Comparison of ENCODE assay signal across 11 cellular contexts in the genomic region with DNA sequence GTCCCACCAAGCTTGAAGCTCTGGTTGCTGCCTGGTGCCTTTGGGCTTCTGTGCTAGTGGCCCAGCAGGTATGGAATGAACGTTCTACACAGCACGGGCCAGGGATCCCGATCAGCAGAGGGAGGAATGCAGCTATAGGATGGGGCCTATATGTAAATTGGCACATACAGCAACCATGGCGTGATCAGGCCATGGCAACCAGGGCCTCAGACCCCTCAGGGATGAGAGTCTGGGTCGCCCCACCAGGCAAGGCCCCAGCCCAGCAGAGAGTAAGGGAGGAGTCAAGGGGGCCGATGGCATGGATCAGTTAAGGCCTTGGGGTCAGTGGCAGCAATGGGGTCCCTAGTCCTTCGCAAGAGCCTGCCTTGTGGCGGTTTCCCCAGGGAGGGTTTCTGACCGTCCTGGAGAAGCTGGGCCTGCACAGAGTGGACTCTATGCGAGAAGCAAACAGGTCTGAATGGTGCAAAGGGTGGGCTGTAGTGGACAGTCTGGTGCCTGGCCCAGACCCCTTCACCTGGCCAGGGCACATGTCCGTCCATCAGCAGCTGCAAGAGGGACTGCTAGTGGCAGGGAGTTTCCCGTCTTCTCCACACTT.
DNase-seq lines count a peak whose midpoint lies in the region; ATAC-seq, FAIRE-seq and TF ChIP-seq lines count a peak whose summit lies in the region.
"Had no signal": no experiment of that assay in that cellular context is flagged by ENCODE, and none has a peak within 500 bp of the region (broad histone marks: within the 10 kb centered on the region; RNA-seq: fewer than 3 reads in every experiment).

No MANE protein-coding gene starts in this region.

- H4K8ac ChIP-seq in trophoblast cell (ENCODE audit: low read depth, low read length): no peak overlapping the region

- peak; percentile 31 for DNase-seq in ecto neural progenitor cell (ENCODE audit: low spot score)
- DNase-seq in kidney: peak; percentile 43
- DNase-seq in sciatic nerve (ENCODE audit: low spot score): peak; percentile 41
- no peak for DNase-seq in amniotic stem cell (lab: John Stamatoyannopoulos, UW)
- DNase-seq in trophoblast cell: no peak
- no peak for DNase-seq in stimulated activated naive CD8-positive, alpha-beta T cell treated with anti-CD3 and anti-CD28 coated beads, Interleukin-15, amount 100 ng/mL, for 72 hours
- DNase-seq: BE2C, HCEC 1CT had no signal

- H3K14ac ChIP-seq in trophoblast cell (ENCODE audit: low read length): no peak overlapping the region

- H3K4me3 Mint-ChIP-seq in stimulated activated naive CD8-positive, alpha-beta T cell treated with anti-CD3 and anti-CD28 coated beads, Interleukin-15, amount 100 ng/mL, for 72 hours: no peak overlapping the region

- H3K79me1 ChIP-seq in trophoblast cell (ENCODE audit: low read length): no peaks in the 10 kb centered on the region

- H2AFZ ChIP-seq in trophoblast cell (ENCODE audit: insufficient read depth, low read length, poor library complexity): no peak overlapping the region

- H3K9me3 ChIP-seq in kidney (ENCODE audit: control insufficient read depth in 1 of 2, low read length in 2 of 2) (no peaks in the 10 kb centered on the region), trophoblast cell (ENCODE audit: insufficient read depth, low read depth, low read length) (no peaks in the 10 kb centered on the region)
- H3K9me3 ChIP-seq: A549, BE2C had no signal

- H3K9ac ChIP-seq in kidney (ENCODE audit: low read length in 2 of 2) (no peak overlapping the region), trophoblast cell (ENCODE audit: low read length) (no peak overlapping the region)

- TF ChIP-seq CTCF in kidney (IDR thresholded peaks at IDR 0.05; ENCODE audit: borderline replicate concordance, extremely low read depth, insufficient read depth): no peak

- H3K27ac Mint-ChIP-seq in stimulated activated naive CD8-positive, alpha-beta T cell treated with anti-CD3 and anti-CD28 coated beads, Interleukin-15, amount 100 ng/mL, for 72 hours: no peak overlapping the region

- H3K4me1 Mint-ChIP-seq in stimulated activated naive CD8-positive, alpha-beta T cell treated with anti-CD3 and anti-CD28 coated beads, Interleukin-15, amount 100 ng/mL, for 72 hours: no peaks in the 10 kb centered on the region

- no peak overlapping the region for H2BK12ac ChIP-seq in trophoblast cell (ENCODE audit: low read length)

- H2BK5ac ChIP-seq in trophoblast cell (ENCODE audit: low read depth, low read length, poor library complexity): no peak overlapping the region

- no peaks in the 10 kb centered on the region for H3K27me3 ChIP-seq in trophoblast cell (ENCODE audit: insufficient read depth, low read length)
- H3K27me3 ChIP-seq: BE2C had no signal

- intact Hi-C loops in kidney (cut with DNase I): no loop called here
- intact Hi-C loops in sciatic nerve (cut with DNase I): no loop called here

- H3K27ac ChIP-seq in kidney (ENCODE audit: low read depth in 2 of 2, low read length in 2 of 2) (no peak overlapping the region), trophoblast cell (ENCODE audit: low read depth, low read length) (no peak overlapping the region)
- H3K27ac ChIP-seq: A549, C4-2B, HL-60 had no signal

- no peak overlapping the region for H2AK5ac ChIP-seq in trophoblast cell (ENCODE audit: low read length)

- H2BK120ac ChIP-seq in trophoblast cell (ENCODE audit: insufficient read depth, low read length, poor library complexity): no peak overlapping the region

- no peak overlapping the region for H4K91ac ChIP-seq in trophoblast cell (ENCODE audit: low read depth, low read length)

- no peaks in the 10 kb centered on the region for H3K79me2 ChIP-seq in trophoblast cell (ENCODE audit: control insufficient read depth, insufficient read depth, low read length, poor library complexity)

- H3K36me3 ChIP-seq in kidney (ENCODE audit: control insufficient read depth in 1 of 2, insufficient read depth in 2 of 2, low read length in 2 of 2) (no peaks in the 10 kb centered on the region), trophoblast cell (ENCODE audit: control insufficient read depth in 1 of 2, insufficient read depth in 2 of 2, low read length in 2 of 2) (no peaks in the 10 kb centered on the region)
- H3K36me3 ChIP-seq: BE2C had no signal

- H4K12ac ChIP-seq in trophoblast cell (ENCODE audit: low read depth, low read length): no peak overlapping the region

- WGBS in trophoblast cell (ENCODE audit: extremely low coverage, insufficient coverage, insufficient read length): no CpG with 5 or more reads among the region's 12 CpGs

- H3K23ac ChIP-seq in trophoblast cell (ENCODE audit: low read length): no peak overlapping the region

- no peaks in the 10 kb centered on the region for H3K9me3 Mint-ChIP-seq in stimulated activated naive CD8-positive, alpha-beta T cell treated with anti-CD3 and anti-CD28 coated beads, Interleukin-15, amount 100 ng/mL, for 72 hours

- H3K4me1 ChIP-seq in kidney (ENCODE audit: control insufficient read depth in 1 of 2, insufficient read depth in 1 of 2, low read depth in 1 of 2, low read length in 2 of 2): no peaks in the 10 kb centered on the region
- no peaks in the 10 kb centered on the region for H3K4me1 ChIP-seq in trophoblast cell (ENCODE audit: control insufficient read depth in 1 of 2, insufficient read depth in 2 of 2, low read length in 2 of 2)
- H3K4me1 ChIP-seq: A549, BE2C had no signal

- no peak overlapping the region for H3K18ac ChIP-seq in trophoblast cell (ENCODE audit: low read length)

- H3K4me3 ChIP-seq in kidney (ENCODE audit: low read length in 2 of 2) (no peak overlapping the region), trophoblast cell (ENCODE audit: low read depth, low read length) (no peak overlapping the region)
- H3K4me3 ChIP-seq: A549 had no signal

- H3K4ac ChIP-seq in trophoblast cell (ENCODE audit: low read depth, low read length): no peak overlapping the region

- no peaks in the 10 kb centered on the region for H3K27me3 Mint-ChIP-seq in stimulated activated naive CD8-positive, alpha-beta T cell treated with anti-CD3 and anti-CD28 coated beads, Interleukin-15, amount 100 ng/mL, for 72 hours

- H3K4me2 ChIP-seq in trophoblast cell (ENCODE audit: low read length): no peak overlapping the region
- H3K4me2 ChIP-seq: A549 had no signal

- FAIRE-seq in kidney (lab: Jason Lieb, UNC): no peak
- FAIRE-seq: A549 had no signal

- ATAC-seq in sciatic nerve: no peak
- ATAC-seq in stimulated activated naive CD8-positive, alpha-beta T cell treated with anti-CD3 and anti-CD28 coated beads, Interleukin-15, amount 100 ng/mL, for 72 hours: no peak
- ATAC-seq: A549 had no signal

Comparison
In these comparisons a context has a peak if more than half of its experiments do, and no peak if none do; other contexts are left out.
1. DNase-seq: peak in ecto neural progenitor cell (single experiment), kidney (single experiment) and sciatic nerve (single experiment); none in amniotic stem cell (single experiment), trophoblast cell (0 of 2) and stimulated activated naive CD8-positive, alpha-beta T cell treated with anti-CD3 and anti-CD28 coated beads, Interleukin-15, amount 100 ng/mL, for 72 hours (0 of 2).